1 cellular context compared by ENCODE assay signal in the genomic region with DNA sequence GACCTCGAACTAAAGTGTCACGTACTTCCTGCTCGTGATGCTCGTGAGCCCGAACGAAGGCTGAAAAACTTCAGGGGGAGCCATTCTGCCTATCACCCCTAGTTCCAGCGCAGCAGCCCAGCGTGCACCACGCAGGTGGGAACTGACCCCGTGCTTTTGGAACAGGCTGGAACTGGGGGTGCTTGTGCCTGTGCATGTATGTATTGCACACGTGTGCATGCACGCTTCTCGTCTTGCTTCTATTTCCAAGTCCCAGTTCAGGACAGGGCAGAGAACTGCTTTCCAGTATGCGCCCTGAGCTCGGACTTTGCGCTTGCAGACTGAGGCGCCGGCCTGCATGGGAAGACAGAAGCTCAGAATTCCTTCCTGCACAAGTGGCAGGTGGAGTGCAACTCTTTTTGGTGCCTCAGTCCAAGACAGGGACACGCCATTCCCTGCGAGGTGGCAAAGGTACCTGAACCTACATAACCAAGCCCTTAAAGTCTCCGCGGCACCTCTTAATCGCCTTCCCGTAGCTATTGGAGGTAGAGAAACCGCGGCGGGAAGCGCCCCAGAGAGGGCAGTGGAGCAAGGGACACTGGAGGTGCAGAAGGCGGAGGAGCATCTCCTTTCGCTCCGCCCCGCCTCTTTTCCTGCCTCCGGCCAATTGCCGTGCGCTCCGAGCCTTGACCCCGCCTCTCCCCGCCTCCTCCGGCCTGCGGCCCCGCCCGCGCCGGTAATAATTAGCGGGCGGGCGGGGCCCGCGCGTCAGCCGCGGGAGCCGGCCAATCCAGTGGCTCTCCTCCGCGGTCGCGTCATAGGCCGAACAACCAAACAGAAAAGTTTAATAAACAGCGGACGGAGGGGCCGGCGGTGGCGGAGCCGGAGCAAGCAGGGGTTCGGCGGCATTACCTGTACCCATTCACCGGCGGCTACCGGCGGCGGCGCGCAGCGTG.
TF ChIP-seq lines count a peak whose summit lies in the region.

A gene (plus strand): TSS at position 826 of the 935 bp plus-strand sequence. CDS start 60,669 bp downstream, outside the sequence.

TF ChIP-seq in H1, 55 proteins besides CTCF, POLR2A, EP300 and RAD21 (continued from another document):
- no peak for TF ChIP-seq TCF12 (IDR thresholded peaks at IDR 0.05; ENCODE audit: low read depth, low read length)
TF ChIP-seq in H1: peak in this region for 15.
